In genomic region chr1:23800396-23801337, GRCh38 we compare ENCODE assay signal across 8 cellular contexts. TPM values are rescaled to one million over a fixed set of nuclear protein-coding genes. Genes with fewer than 3 reads are reported as not detected.
A peak's percentile ranks its signal among the peaks of the same experiment; 100 is the strongest.
DNase-seq lines count a peak whose midpoint lies in the region; ATAC-seq and TF ChIP-seq lines count a peak whose summit lies in the region.

Gene GALE (minus strand): TSS chr1:23800754. CDS start chr1:23799007, 1,747 bp downstream.

- 0% methylated on average over 4 of the region's 83 CpGs for WGBS in mammary epithelial cell (ENCODE audit: low coverage, missing lambda C conversion rate)
- WGBS in smooth muscle cell (ENCODE audit: low lambda C conversion rate): under 1% methylated on average over 27 of the region's 83 CpGs

- CTCF ChIA-PET in mammary epithelial cell (lab: Charles Lee; ENCODE audit: low non-redundant PET): interaction anchor here (0.6 kb wide), 1 partner anchor 136 kb away, joined by 4 read pairs; no protein-coding TSS in a partner anchor

- DNase-seq in 8988T (peak; percentile 89), NCI-H2227 (lab: John Stamatoyannopoulos, UW; ENCODE audit: unreplicated experiment) (peak; percentile 96), mammary epithelial cell (peak; percentile 94), iPS-NIHi7 (ENCODE audit: extremely low spot score) (peak; percentile 77), smooth muscle cell (lab: John Stamatoyannopoulos, UW; ENCODE audit: unreplicated experiment) (peak; percentile 86)

- H3K4me2 ChIP-seq in mammary epithelial cell (ENCODE audit: insufficient read depth, low read depth, low read length): peak within 1 kb of the TSS; percentile 94
- H3K4me2 ChIP-seq in smooth muscle cell: peak within 1 kb of the TSS; percentile 98

- H3F3A ChIP-seq in smooth muscle cell (ENCODE audit: low read depth): peaks cover 17% of the 10 kb centered on the region

- intact Hi-C loops in mammary epithelial cell (cut with micrococcal nuclease): loop anchor here (2.0 to 10.0 kb wide), 2 partner anchors 64 to 314 kb away; partner anchors contain the start of gene MYOM3

- peaks cover 7% of the 10 kb centered on the region for H3K36me3 ChIP-seq in mammary epithelial cell (ENCODE audit: insufficient read depth, low read length)
- no peaks in the 10 kb centered on the region for H3K36me3 ChIP-seq in smooth muscle cell (ENCODE audit: low read depth)

- H3K9ac ChIP-seq in mammary epithelial cell (ENCODE audit: insufficient read depth, low read length): peak within 1 kb of the TSS; percentile 80
- peak within 1 kb of the TSS; percentile 89 for H3K9ac ChIP-seq in smooth muscle cell (ENCODE audit: low read depth)

- H3K4me1 ChIP-seq in mammary epithelial cell (ENCODE audit: insufficient read depth, low read length) (peaks cover 21% of the 10 kb centered on the region), smooth muscle cell (ENCODE audit: low read depth) (peaks cover 5% of the 10 kb centered on the region)

- ATAC-seq in GM18867 (IDR thresholded peaks at IDR 0.05; ENCODE audit: unreplicated experiment): peak; percentile 79
- ATAC-seq in HG03108 (IDR thresholded peaks at IDR 0.05; ENCODE audit: unreplicated experiment): peak; percentile 65

- in situ Hi-C loops in mammary epithelial cell (cut with MboI; ENCODE audit: low sequenced_read_pairs in 2 of 2): loop anchor here in 1 of 2 donors (10.0 kb wide), 1 partner anchor 114 kb away; the partner anchor contains the start of gene CNR2

- H3K79me2 ChIP-seq in mammary epithelial cell (ENCODE audit: insufficient read depth, low read length): peaks cover 27% of the 10 kb centered on the region
- H3K79me2 ChIP-seq in smooth muscle cell (ENCODE audit: low read depth): no peaks in the 10 kb centered on the region

- H3K27ac ChIP-seq in mammary epithelial cell (ENCODE audit: insufficient read depth, low read depth, low read length) (peak within 1 kb of the TSS; percentile 75), smooth muscle cell (ENCODE audit: low read depth) (peak within 1 kb of the TSS; percentile 84)

- H3K9me3 ChIP-seq in mammary epithelial cell (replicated peaks; ENCODE audit: insufficient read depth, low read length) (no peaks in the 10 kb centered on the region), smooth muscle cell (replicated peaks; ENCODE audit: low read depth) (no peaks in the 10 kb centered on the region)

- no peaks in the 10 kb centered on the region for H4K20me1 ChIP-seq in mammary epithelial cell (ENCODE audit: insufficient read depth, low read length)
- H4K20me1 ChIP-seq in smooth muscle cell (ENCODE audit: low read depth): no peaks in the 10 kb centered on the region

- TSS peak; percentile 43 for BruUV-seq in mammary epithelial cell (replicated peaks; lab: Mats Ljungman, UMichigan)

- TF ChIP-seq CTCF in WI38 (IDR thresholded peaks at IDR 0.05; ENCODE audit: low read depth, low read length): no peak
- no peak for TF ChIP-seq CTCF in mammary epithelial cell (conservative IDR thresholded peaks at IDR 0.05 in 1 of 2, IDR thresholded peaks at IDR 0.05 in 1 of 2; ENCODE audit: extremely low read depth in 1 of 2, insufficient read depth in 1 of 2, low read depth in 1 of 2, low read length in 2 of 2)
- no peak for TF ChIP-seq CTCF in smooth muscle cell (IDR thresholded peaks at IDR 0.05; ENCODE audit: borderline replicate concordance, insufficient read depth, poor library complexity, severe bottlenecking)

- H2AFZ ChIP-seq in mammary epithelial cell (ENCODE audit: low read depth, low read length) (peak within 1 kb of the TSS; percentile 83), smooth muscle cell (ENCODE audit: low read depth) (peak within 1 kb of the TSS; percentile 85)

- no peaks in the 10 kb centered on the region for H3K27me3 ChIP-seq in mammary epithelial cell (ENCODE audit: insufficient read depth, low read length)
- H3K27me3 ChIP-seq in smooth muscle cell (ENCODE audit: low read depth): no peaks in the 10 kb centered on the region

- peak within 1 kb of the TSS; percentile 79 for H3K4me3 ChIP-seq in WI38 (ENCODE audit: low read depth, low read length)
- peak within 1 kb of the TSS; percentile 72 to 89 (median 77) for H3K4me3 ChIP-seq in mammary epithelial cell (replicated peaks in 1 of 3; ENCODE audit: insufficient read depth in 1 of 3, low read depth in 2 of 3, low read length in 3 of 3)
- H3K4me3 ChIP-seq in smooth muscle cell: peak within 1 kb of the TSS; percentile 85

- dilution Hi-C loops in mammary epithelial cell (cut with HindIII; ENCODE audit: low sequenced_read_pairs): no loop called here

RNA-seq across cellular contexts. Expression of gene GALE, which starts in this region (rescaled TPM):
- 10 to 100 TPM; 24.2 to 84.5 TPM for total RNA-seq in mammary epithelial cell
- 98.7 TPM for polyA plus RNA-seq in mammary epithelial cell
- polyA minus RNA-seq in mammary epithelial cell: 64.5 TPM
- total RNA-seq in smooth muscle cell: 40.3 and 51.7 TPM in 2 replicates
- 75.2 and 79.1 TPM in 2 replicates for polyA plus RNA-seq in smooth muscle cell

Comparison
In these comparisons a context has a peak if more than half of its experiments do, and no peak if none do; other contexts are left out.
1. Peak in every context shown above with its lines: DNase-seq, ATAC-seq, H3K4me3 ChIP-seq and H3K27ac ChIP-seq.